ENCODE assay signal across 21 cellular contexts in the genomic region with DNA sequence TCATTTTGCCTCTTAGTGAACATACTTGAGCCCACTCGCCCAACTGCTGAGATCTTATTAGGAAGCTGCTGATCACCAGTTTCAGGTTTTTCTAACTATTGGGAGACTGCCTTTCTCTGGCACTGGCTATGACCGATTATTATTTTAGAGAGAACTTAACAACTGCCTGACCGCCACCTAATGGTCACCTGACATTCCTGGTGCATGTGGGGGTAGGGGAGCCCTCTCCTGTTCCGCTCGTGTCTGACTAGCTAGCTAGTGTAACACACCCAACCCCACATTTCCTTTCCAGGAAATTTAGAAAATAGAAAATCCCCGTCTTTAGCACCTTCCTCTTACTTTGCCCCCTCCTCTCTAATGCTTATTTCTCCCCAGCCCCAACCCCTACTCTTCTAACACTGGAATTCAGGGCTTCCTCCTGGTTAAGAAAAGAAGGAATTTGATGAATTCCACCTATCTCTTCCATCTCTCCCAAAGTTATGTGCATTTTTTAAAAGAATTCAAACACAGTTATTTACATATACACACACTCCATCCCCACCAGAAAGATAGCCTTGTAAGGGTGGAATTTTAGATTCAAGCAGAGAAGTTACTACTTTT. TPM values are rescaled to one million over a fixed set of nuclear protein-coding genes. Genes with fewer than 3 reads are reported as not detected.
"Had no signal": no experiment of that assay in that cellular context is flagged by ENCODE, and none has a peak within 500 bp of the region (broad histone marks: within the 10 kb centered on the region; RNA-seq: fewer than 3 reads in every experiment).

No MANE protein-coding gene starts in this region.

- H3K4me1 Mint-ChIP-seq: activated CD4-positive, alpha-beta T cell treated with anti-CD3 and anti-CD28 coated beads for 36 hours had no signal

- ATAC-seq: activated CD4-positive, alpha-beta T cell treated with anti-CD3 and anti-CD28 coated beads for 36 hours; activated T-cell treated with anti-CD3 and anti-CD28 coated beads, Interleukin-2, amount 50 U/mL, for 4 hours; body of pancreas; left colon; lower lobe of right lung; psoas muscle; sciatic nerve; T-cell had no signal

- H3K4me3 ChIP-seq: body of pancreas, colonic mucosa, esophagus muscularis mucosa, lower lobe of right lung, psoas muscle, suprapubic skin, upper lobe of left lung had no signal

- H3K27ac Mint-ChIP-seq: activated CD4-positive, alpha-beta memory T cell treated with anti-CD3 and anti-CD28 coated beads, Interleukin-2, amount 10 ng/mL, durations not matched to agents 7 days and 5 days; activated CD4-positive, alpha-beta T cell treated with anti-CD3 and anti-CD28 coated beads for 36 hours; activated naive CD8-positive, alpha-beta T cell; stimulated activated naive CD8-positive, alpha-beta T cell treated with anti-CD3 and anti-CD28 coated beads, Interleukin-15, Interleukin-2, amounts not matched to agents 100 ng/mL and 50 ng/mL, for 24 hours; T-cell had no signal

- H3K4me3 Mint-ChIP-seq: activated CD4-positive, alpha-beta memory T cell treated with anti-CD3 and anti-CD28 coated beads, Interleukin-2, amount 10 ng/mL, durations not matched to agents 7 days and 5 days; activated CD4-positive, alpha-beta T cell treated with anti-CD3 and anti-CD28 coated beads for 36 hours; activated naive CD8-positive, alpha-beta T cell; activated T-cell treated with anti-CD3 and anti-CD28 coated beads, Interleukin-2, amount 50 U/mL, for 4 hours; stimulated activated naive CD8-positive, alpha-beta T cell treated with anti-CD3 and anti-CD28 coated beads, Interleukin-15, Interleukin-2, amounts not matched to agents 100 ng/mL and 50 ng/mL, for 24 hours; T-cell had no signal

- DNase-seq: activated CD4-positive, alpha-beta memory T cell treated with anti-CD3 and anti-CD28 coated beads, Interleukin-2, amount 10 ng/mL, durations not matched to agents 7 days and 5 days; activated CD4-positive, alpha-beta T cell treated with anti-CD3 and anti-CD28 coated beads for 36 hours; activated gamma-delta T cell; activated T-cell treated with anti-CD3 and anti-CD28 coated beads, Interleukin-2, amount 50 U/mL, for 4 hours; amniotic stem cell; body of pancreas; caudate nucleus; colonic mucosa; hippocampal formation; left colon; lower lobe of right lung; midbrain; psoas muscle; T-cell; upper lobe of left lung; WERI-Rb-1 had no signal

- H3K27me3 Mint-ChIP-seq: activated naive CD8-positive, alpha-beta T cell had no signal

RNA-seq across cellular contexts. Expression of a gene that starts 19.4 kb away (rescaled TPM):
- total RNA-seq: activated CD4-positive, alpha-beta memory T cell treated with anti-CD3 and anti-CD28 coated beads, Interleukin-2, amount 10 ng/mL, durations not matched to agents 7 days and 5 days; activated CD4-positive, alpha-beta T cell treated with anti-CD3 and anti-CD28 coated beads for 36 hours; activated T-cell treated with anti-CD3 and anti-CD28 coated beads, Interleukin-2, amount 50 U/mL, for 4 hours had no signal
